17 cellular contexts compared by ENCODE assay signal in the genomic region with DNA sequence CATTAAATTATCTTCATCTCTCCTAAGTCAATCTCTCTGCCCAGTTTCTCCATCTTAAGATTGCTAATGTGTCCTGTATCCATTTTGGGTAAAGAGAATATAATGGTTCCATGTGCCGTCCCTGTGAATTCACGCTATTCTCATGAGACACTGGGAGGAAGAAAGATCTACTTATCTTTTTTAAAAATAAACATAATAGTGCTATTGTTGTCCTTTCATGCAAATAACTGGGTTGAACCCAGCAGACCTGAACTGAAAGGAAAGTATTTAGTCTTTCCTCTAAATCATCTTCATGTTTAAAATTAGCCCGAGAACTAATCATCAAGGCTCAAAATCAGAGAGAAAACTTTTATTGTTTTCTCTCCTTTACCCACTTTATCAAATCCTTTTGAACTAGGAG. TPM values are rescaled to one million over a fixed set of nuclear protein-coding genes. Genes with fewer than 3 reads are reported as not detected.
DNase-seq lines count a peak whose midpoint lies in the region; ATAC-seq and FAIRE-seq lines count a peak whose summit lies in the region.
"Had no signal": no experiment of that assay in that cellular context is flagged by ENCODE, and none has a peak within 500 bp of the region (broad histone marks: within the 10 kb centered on the region; RNA-seq: fewer than 3 reads in every experiment).

No MANE protein-coding gene starts in this region.

- ATAC-seq in HG03521 (IDR thresholded peaks at IDR 0.05; ENCODE audit: unreplicated experiment), result peak; percentile 26
- no peak for ATAC-seq in HG03460 (IDR thresholded peaks at IDR 0.05; ENCODE audit: unreplicated experiment)
- no peak for ATAC-seq in HG03039 (IDR thresholded peaks at IDR 0.05; ENCODE audit: unreplicated experiment)
- no peak for ATAC-seq in HG02571 (IDR thresholded peaks at IDR 0.05; ENCODE audit: unreplicated experiment)

- no peak overlapping the region for H3K4me3 ChIP-seq in CD4-positive, alpha-beta memory T cell (ENCODE audit: low read length in 2 of 2)
- H3K4me3 ChIP-seq: adrenal gland, lung, skin epidermis, thyroid gland had no signal

- peak overlapping the region; percentile 87 to 100 (median 98) for H3K27ac Mint-ChIP-seq in CD4-positive, alpha-beta memory T cell
- H3K27ac Mint-ChIP-seq in activated naive CD8-positive, alpha-beta T cell, result peak overlapping the region; percentile 98

- peaks cover 74 to 95% (median 86%) of the 10 kb centered on the region in 4 donors for H3K4me1 Mint-ChIP-seq in CD4-positive, alpha-beta memory T cell
- H3K4me1 Mint-ChIP-seq in activated naive CD8-positive, alpha-beta T cell (ENCODE audit: low read depth), result peaks cover 86% of the 10 kb centered on the region

- no peak for DNase-seq in CD4-positive, alpha-beta memory T cell
- DNase-seq in GM18507 (ENCODE audit: extremely low spot score, insufficient read length, low read depth) (no peak), superior temporal gyrus (ENCODE audit: extremely low spot score) (no peak)
- DNase-seq: activated CD4-positive, alpha-beta T cell treated with anti-CD3 and anti-CD28 coated beads for 4 hours; adrenal gland; CD8-positive, alpha-beta T cell; HCEC 1CT; NCI-H82; nucleus accumbens; thyroid gland had no signal

- no peaks in the 10 kb centered on the region for H3K9me3 ChIP-seq in CD4-positive, alpha-beta memory T cell (ENCODE audit: control insufficient read depth in 1 of 2, low read length in 2 of 2)
- H3K9me3 ChIP-seq: adrenal gland, thyroid gland had no signal

- H3K36me3 Mint-ChIP-seq in CD4-positive, alpha-beta memory T cell, result peaks cover 62 to 79% of the 10 kb centered on the region in 2 donors
- peaks cover 41% of the 10 kb centered on the region for H3K36me3 Mint-ChIP-seq in activated naive CD8-positive, alpha-beta T cell

- peaks cover 0 to 6% (median 0%) of the 10 kb centered on the region in 8 donors for H3K9me3 Mint-ChIP-seq in CD4-positive, alpha-beta memory T cell
- H3K9me3 Mint-ChIP-seq in activated naive CD8-positive, alpha-beta T cell (ENCODE audit: low read depth), result peaks cover 4% of the 10 kb centered on the region
- H3K9me3 Mint-ChIP-seq: CD8-positive, alpha-beta T cell had no signal

- POLR2A ChIA-PET in CD4-positive, alpha-beta memory T cell (lab: Charles Lee; ENCODE audit: partially characterized antibody), result interaction anchor here (1.1 to 10.1 kb wide), 7 partner anchors 11 to 50 kb away, joined by 4 to 126 read pairs (median 14); partner anchors contain the start of gene SLAMF1

- H3K27ac ChIP-seq in CD4-positive, alpha-beta memory T cell (ENCODE audit: low read depth, low read length), result peak overlapping the region; percentile 47
- H3K27ac ChIP-seq: adrenal gland, thyroid gland had no signal

- peak overlapping the region in 6 of 8 donors; percentile 34 to 90 (median 80) for H3K4me3 Mint-ChIP-seq in CD4-positive, alpha-beta memory T cell
- H3K4me3 Mint-ChIP-seq in activated naive CD8-positive, alpha-beta T cell, result peak overlapping the region; percentile 77

- peak; percentile 88 for FAIRE-seq in GM18507 (lab: Jason Lieb, UNC)

- no peaks in the 10 kb centered on the region for H3K27me3 ChIP-seq in CD4-positive, alpha-beta memory T cell (ENCODE audit: insufficient read depth, low read length)
- H3K27me3 ChIP-seq: adrenal gland, thyroid gland had no signal

- CTCF ChIA-PET in CD4-positive, alpha-beta memory T cell (lab: Charles Lee; ENCODE audit: partially characterized antibody), result interaction anchor here (1.0 to 9.4 kb wide), 3 partner anchors 16 to 48 kb away, joined by 3 to 139 read pairs (median 3); no protein-coding TSS in a partner anchor

- intact Hi-C loops in CD4-positive, alpha-beta memory T cell (cut with micrococcal nuclease), result no loop called here

- H3K36me3 ChIP-seq in CD4-positive, alpha-beta memory T cell (ENCODE audit: insufficient read depth, low read length), result peaks cover 7% of the 10 kb centered on the region
- H3K36me3 ChIP-seq: adrenal gland, thyroid gland had no signal

- peaks cover 93% of the 10 kb centered on the region for H3K4me1 ChIP-seq in CD4-positive, alpha-beta memory T cell (ENCODE audit: insufficient read depth, low read length)
- H3K4me1 ChIP-seq: adrenal gland, thyroid gland had no signal

- H3K27me3 Mint-ChIP-seq in CD4-positive, alpha-beta memory T cell, result no peaks in the 10 kb centered on the region
- no peaks in the 10 kb centered on the region for H3K27me3 Mint-ChIP-seq in activated naive CD8-positive, alpha-beta T cell

RNA-seq across cellular contexts. Expression of gene SLAMF1, which starts 22.4 kb away (rescaled TPM):
- 10 to 100 TPM; 59.8 to 59.9 TPM for total RNA-seq in CD4-positive, alpha-beta memory T cell
- polyA plus RNA-seq in CD4-positive, alpha-beta memory T cell, result 10 to 100 TPM; 21.4 to 62.5 TPM

RNA-seq across cellular contexts. Expression of gene CD84, which starts 45.2 kb away (rescaled TPM):
- total RNA-seq in CD4-positive, alpha-beta memory T cell, result 10 to 100 TPM; 97.5 to 98.9 TPM
- 10 to 100 TPM; 15.9 to 33.6 TPM for polyA plus RNA-seq in CD4-positive, alpha-beta memory T cell
